30 cellular contexts compared by ENCODE assay signal in genomic region chr2:239809391-239809790, GRCh38.
DNase-seq lines count a peak whose midpoint lies in the region; ATAC-seq and TF ChIP-seq lines count a peak whose summit lies in the region.
"Had no signal": no experiment of that assay in that cellular context is flagged by ENCODE, and none has a peak within 500 bp of the region (broad histone marks: within the 10 kb centered on the region; RNA-seq: fewer than 3 reads in every experiment).

No MANE protein-coding gene starts in this region.

- no peak overlapping the region for H3K9ac ChIP-seq in BLaER1
- no peak overlapping the region for H3K9ac ChIP-seq in endodermal cell (ENCODE audit: extremely low read depth, low read length, poor library complexity, severe bottlenecking)
- H3K9ac ChIP-seq: SK-N-SH had no signal

- H3K4me1 Mint-ChIP-seq in endodermal cell (peaks cover 6% of the 10 kb centered on the region), Caco-2 (ENCODE audit: low read depth, unreplicated experiment) (no peaks in the 10 kb centered on the region)
- H3K4me1 Mint-ChIP-seq: naive thymus-derived CD8-positive, alpha-beta T cell had no signal

- 75 to 87% methylated on average over 3 to 11 of the region's 11 CpGs for WGBS in endodermal cell (ENCODE audit: insufficient coverage in 1 of 2, insufficient read length in 1 of 2), 2 experiments

- CTCF ChIA-PET in Caco-2 (lab: Charles Lee), result no interaction called here

- no peaks in the 10 kb centered on the region for H4K20me1 ChIP-seq in BLaER1

- H3K4me2 ChIP-seq in BLaER1, result peak overlapping the region; percentile 12; the same call in 1 of the 2 replicates
- H3K4me2 ChIP-seq: SK-N-SH had no signal

- ATAC-seq in activated CD4-positive, CD25-positive, alpha-beta regulatory T cell treated with anti-CD3 and anti-CD28 coated beads, Interleukin-2, amount 50 U/mL, for 24 hours, result no peak
- ATAC-seq: activated naive CD4-positive, alpha-beta T cell treated with anti-CD3 and anti-CD28 coated beads, Interleukin-2, amount 50 U/mL, for 72 hours; foreskin keratinocyte; lower lobe of right lung; naive thymus-derived CD8-positive, alpha-beta T cell; pancreas had no signal

- H3K36me3 ChIP-seq in BLaER1 (no peaks in the 10 kb centered on the region), endodermal cell (ENCODE audit: control insufficient read depth, insufficient read depth, low read length) (no peaks in the 10 kb centered on the region), Caco-2 (ENCODE audit: control insufficient read depth, insufficient read depth, low read length) (no peaks in the 10 kb centered on the region)
- H3K36me3 ChIP-seq: colonic mucosa, esophagus muscularis mucosa, lower lobe of right lung, pancreas, upper lobe of left lung had no signal

- H3K27ac ChIP-seq in BLaER1 (no peak overlapping the region), endodermal cell (ENCODE audit: low read depth, low read length) (no peak overlapping the region)
- H3K27ac ChIP-seq: 22Rv1, colonic mucosa, foreskin keratinocyte, HL-60, lower lobe of right lung, pancreas, upper lobe of left lung had no signal

- no peaks in the 10 kb centered on the region for H3K36me3 Mint-ChIP-seq in endodermal cell (ENCODE audit: low read depth)
- no peaks in the 10 kb centered on the region for H3K36me3 Mint-ChIP-seq in Caco-2 (ENCODE audit: insufficient read depth, unreplicated experiment)
- H3K36me3 Mint-ChIP-seq: activated naive CD4-positive, alpha-beta T cell treated with anti-CD3 and anti-CD28 coated beads, Interleukin-2, amount 50 U/mL, for 72 hours; naive thymus-derived CD8-positive, alpha-beta T cell had no signal

- H3K9me3 Mint-ChIP-seq in endodermal cell (no peaks in the 10 kb centered on the region), Caco-2 (ENCODE audit: unreplicated experiment) (no peaks in the 10 kb centered on the region)
- H3K9me3 Mint-ChIP-seq: activated naive CD4-positive, alpha-beta T cell treated with anti-CD3 and anti-CD28 coated beads, Interleukin-2, amount 50 U/mL, for 72 hours; naive thymus-derived CD8-positive, alpha-beta T cell had no signal

- peak; percentile 4 for DNase-seq in activated CD4-positive, CD25-positive, alpha-beta regulatory T cell treated with anti-CD3 and anti-CD28 coated beads, Interleukin-2, amount 50 U/mL, for 72 hours
- DNase-seq in endodermal cell, result peak; percentile 32
- DNase-seq in posterior vena cava (ENCODE audit: low spot score), result peak; percentile 79
- DNase-seq in NCI-H1436 treated with DMSO at 0.1 percent for 48 hours (lab: John Stamatoyannopoulos, UW), result no peak
- no peak for DNase-seq in NCI-H345 treated with DMSO at 0.1 percent for 48 hours (lab: John Stamatoyannopoulos, UW; ENCODE audit: unreplicated experiment)
- no peak for DNase-seq in Caco-2
- DNase-seq: activated CD4-positive, alpha-beta T cell treated with anti-CD3 and anti-CD28 coated beads, Interleukin-2, amount 50 U/mL, for 48 hours; anterior cingulate cortex; C1 segment of cervical spinal cord; colonic mucosa; COR-L47; foreskin keratinocyte; HCEC 1CT; lower lobe of right lung; MM.1S; NCI-H1105 treated with DMSO at 0.1 percent for 48 hours; NCI-H2029; NCI-H526; NK-92 treated with Interleukin-12 subunit alpha and Interleukin-12 subunit beta, amount 100 ng/mL, for 24 hours; SK-N-SH; stimulated activated CD4-positive, alpha-beta T cell treated with anti-CD3 and anti-CD28 coated beads, Interleukin-4, amount 100 ng/mL, for 1 hour had no signal

- BruUV-seq in Caco-2 (replicated peaks; lab: Mats Ljungman, UMichigan), result no TSS peak

- H3K27me3 ChIP-seq in BLaER1 (no peaks in the 10 kb centered on the region), endodermal cell (ENCODE audit: control insufficient read depth, insufficient read depth, low read length, poor library complexity, severe bottlenecking) (no peaks in the 10 kb centered on the region), Caco-2 (replicated peaks; ENCODE audit: control insufficient read depth, insufficient read depth, low read length) (no peaks in the 10 kb centered on the region)
- H3K27me3 ChIP-seq: colonic mucosa, esophagus muscularis mucosa, foreskin keratinocyte, pancreas, upper lobe of left lung had no signal

- H3K9me3 ChIP-seq in BLaER1 (no peaks in the 10 kb centered on the region), endodermal cell (ENCODE audit: control insufficient read depth, low read length) (no peaks in the 10 kb centered on the region), Caco-2 (no peaks in the 10 kb centered on the region)
- H3K9me3 ChIP-seq: colonic mucosa, esophagus muscularis mucosa, lower lobe of right lung, pancreas, SK-N-SH, upper lobe of left lung had no signal

- TF ChIP-seq CTCF in endodermal cell (conservative IDR thresholded peaks at IDR 0.05) (no peak), Caco-2 (IDR thresholded peaks at IDR 0.05; ENCODE audit: insufficient read depth in 1 of 2, low read depth in 1 of 2, low read length in 1 of 2, severe bottlenecking in 1 of 2, unreplicated experiment in 1 of 2) (no peak)

- no peak overlapping the region for H3K4me3 Mint-ChIP-seq in endodermal cell
- H3K4me3 Mint-ChIP-seq in Caco-2 (ENCODE audit: unreplicated experiment), result no peak overlapping the region
- H3K4me3 Mint-ChIP-seq: naive thymus-derived CD8-positive, alpha-beta T cell had no signal

- H3K27me3 Mint-ChIP-seq in endodermal cell (ENCODE audit: insufficient read depth) (peaks cover 3% of the 10 kb centered on the region), Caco-2 (ENCODE audit: insufficient read depth, unreplicated experiment) (peaks cover 2% of the 10 kb centered on the region)

- H3K4me1 ChIP-seq in BLaER1 (peaks cover 47% of the 10 kb centered on the region), endodermal cell (ENCODE audit: control insufficient read depth, insufficient read depth, low read length) (no peaks in the 10 kb centered on the region), Caco-2 (no peaks in the 10 kb centered on the region)
- H3K4me1 ChIP-seq: colonic mucosa, foreskin keratinocyte, pancreas had no signal

- H3K4me3 ChIP-seq in BLaER1 (no peak overlapping the region), endodermal cell (ENCODE audit: low read length) (no peak overlapping the region), Caco-2 (ENCODE audit: low read depth, low read length) (no peak overlapping the region)
- H3K4me3 ChIP-seq: colonic mucosa, esophagus muscularis mucosa, lower lobe of right lung, pancreas, upper lobe of left lung had no signal

- POLR2A ChIA-PET in Caco-2 (lab: Charles Lee), result no interaction called here

- intact Hi-C loops in posterior vena cava (cut with DNase I), result no loop called here
- intact Hi-C loops in Caco-2 (cut with micrococcal nuclease; ENCODE audit: unreplicated experiment), result no loop called here

- H3K27ac Mint-ChIP-seq in endodermal cell (no peak overlapping the region), Caco-2 (ENCODE audit: unreplicated experiment) (no peak overlapping the region)
- H3K27ac Mint-ChIP-seq: activated naive CD4-positive, alpha-beta T cell treated with anti-CD3 and anti-CD28 coated beads, Interleukin-2, amount 50 U/mL, for 72 hours; naive thymus-derived CD8-positive, alpha-beta T cell had no signal

Comparison
In these comparisons a context has a peak if more than half of its experiments do, and no peak if none do; other contexts are left out.
1. DNase-seq: peak in activated CD4-positive, CD25-positive, alpha-beta regulatory T cell treated with anti-CD3 and anti-CD28 coated beads, Interleukin-2, amount 50 U/mL, for 72 hours (single experiment), endodermal cell (single experiment) and posterior vena cava (single experiment); none in NCI-H1436 treated with DMSO at 0.1 percent for 48 hours (single experiment), NCI-H345 treated with DMSO at 0.1 percent for 48 hours (single experiment) and Caco-2 (0 of 2).